Comparison of ENCODE assay signal across 20 cellular contexts in genomic region chr18:63363951-63364350, GRCh38. TPM values are rescaled to one million over a fixed set of nuclear protein-coding genes. Genes with fewer than 3 reads are reported as not detected.
DNase-seq lines count a peak whose midpoint lies in the region; ATAC-seq and FAIRE-seq lines count a peak whose summit lies in the region.
"Had no signal": no experiment of that assay in that cellular context is flagged by ENCODE, and none has a peak within 500 bp of the region (broad histone marks: within the 10 kb centered on the region; RNA-seq: fewer than 3 reads in every experiment).

No MANE protein-coding gene starts in this region.

- H3K27me3 Mint-ChIP-seq in activated CD4-positive, alpha-beta T cell treated with anti-CD3 and anti-CD28 coated beads, Interleukin-2, amount 10 ng/mL, durations not matched to agents 7 days and 5 days = no peaks in the 10 kb centered on the region
- no peaks in the 10 kb centered on the region for H3K27me3 Mint-ChIP-seq in effector memory CD8-positive, alpha-beta T cell
- H3K27me3 Mint-ChIP-seq: naive B cell had no signal

- peak; percentile 67 for ATAC-seq in effector memory CD8-positive, alpha-beta T cell (replicated peaks)
- ATAC-seq in HG03571 (IDR thresholded peaks at IDR 0.05; ENCODE audit: unreplicated experiment) (no peak), GM21717 (IDR thresholded peaks at IDR 0.05; ENCODE audit: unreplicated experiment) (no peak), GM18873 (IDR thresholded peaks at IDR 0.05; ENCODE audit: low FRiP score, unreplicated experiment) (no peak)
- ATAC-seq: lower lobe of right lung, SK-N-SH treated with all-trans-retinoic acid at 6 μM for 48 hours had no signal

- peak; percentile 36 for DNase-seq in activated CD8-positive, alpha-beta memory T cell treated with anti-CD3 and anti-CD28 coated beads, Interleukin-2, amount 50 U/mL, for 4 hours
- no peak for DNase-seq in activated CD8-positive, alpha-beta memory T cell treated with anti-CD3 and anti-CD28 coated beads, Interleukin-2, amount 50 U/mL, for 48 hours
- DNase-seq in GM18507 (ENCODE audit: extremely low spot score, insufficient read length, low read depth) = no peak
- peak; percentile 64 for DNase-seq in activated CD4-positive, alpha-beta T cell treated with anti-CD3 and anti-CD28 coated beads, Interleukin-2, amount 10 ng/mL, durations not matched to agents 7 days and 5 days
- DNase-seq in effector memory CD8-positive, alpha-beta T cell = peak; percentile 58 to 70 (median 60)
- DNase-seq: GDM1, Karpas-422, lower lobe of right lung, naive B cell, NCI-H146, NCI-H510A, OCI-M1, retina had no signal

- CTCF ChIA-PET in activated CD4-positive, alpha-beta T cell treated with anti-CD3 and anti-CD28 coated beads, Interleukin-2, amount 10 ng/mL, durations not matched to agents 7 days and 5 days (lab: Charles Lee) = interaction anchor here (0.7 to 1.1 kb wide), 2 partner anchors 9 to 31 kb away, joined by 3 read pairs; no protein-coding TSS in a partner anchor

- H3K36me3 Mint-ChIP-seq in activated CD4-positive, alpha-beta T cell treated with anti-CD3 and anti-CD28 coated beads, Interleukin-2, amount 10 ng/mL, durations not matched to agents 7 days and 5 days (ENCODE audit: low read depth) = peaks cover 40% of the 10 kb centered on the region
- peaks cover 25% of the 10 kb centered on the region for H3K36me3 Mint-ChIP-seq in effector memory CD8-positive, alpha-beta T cell (ENCODE audit: insufficient read depth)

- peak overlapping the region; percentile 1 for H3K4me3 Mint-ChIP-seq in activated CD4-positive, alpha-beta T cell treated with anti-CD3 and anti-CD28 coated beads, Interleukin-2, amount 10 ng/mL, durations not matched to agents 7 days and 5 days
- H3K4me3 Mint-ChIP-seq in effector memory CD8-positive, alpha-beta T cell = no peak overlapping the region

- peak overlapping the region; percentile 1 for H3K27ac Mint-ChIP-seq in activated CD4-positive, alpha-beta T cell treated with anti-CD3 and anti-CD28 coated beads, Interleukin-2, amount 10 ng/mL, durations not matched to agents 7 days and 5 days
- no peak overlapping the region for H3K27ac Mint-ChIP-seq in effector memory CD8-positive, alpha-beta T cell
- H3K27ac Mint-ChIP-seq: activated T-helper 2 cell treated with anti-CD3 and anti-CD28 coated beads, Interferon-gamma antibody, Interleukin-2, Interleukin-4, amounts not matched to agents 10 μg/mL and 5 μg/mL and 100 μg/mL, durations not matched to agents 14 hours and 24 hours and 36 hours had no signal

- FAIRE-seq in GM18507 (lab: Jason Lieb, UNC) = peak; percentile 71
- FAIRE-seq: A204.1, frontal cortex had no signal

- H3K9me3 Mint-ChIP-seq in activated CD4-positive, alpha-beta T cell treated with anti-CD3 and anti-CD28 coated beads, Interleukin-2, amount 10 ng/mL, durations not matched to agents 7 days and 5 days = peaks cover 3% of the 10 kb centered on the region
- H3K9me3 Mint-ChIP-seq in effector memory CD8-positive, alpha-beta T cell = peaks cover 0 to 2% of the 10 kb centered on the region in 2 donors

- H3K4me1 Mint-ChIP-seq in activated CD4-positive, alpha-beta T cell treated with anti-CD3 and anti-CD28 coated beads, Interleukin-2, amount 10 ng/mL, durations not matched to agents 7 days and 5 days = peaks cover 48% of the 10 kb centered on the region
- H3K4me1 Mint-ChIP-seq in effector memory CD8-positive, alpha-beta T cell (ENCODE audit: low read depth in 2 of 2) = peaks cover 33 to 42% of the 10 kb centered on the region in 2 donors

- POLR2A ChIA-PET in activated CD4-positive, alpha-beta T cell treated with anti-CD3 and anti-CD28 coated beads, Interleukin-2, amount 10 ng/mL, durations not matched to agents 7 days and 5 days (lab: Charles Lee) = interaction anchor here (0.6 kb wide), 1 partner anchor 32 kb away, joined by 3 read pairs; no protein-coding TSS in a partner anchor

RNA-seq across cellular contexts. Expression of gene KDSR, which starts 3.1 kb away (rescaled TPM):
- 10 to 100 TPM; 56.1 to 56.6 TPM for total RNA-seq in activated CD4-positive, alpha-beta T cell treated with anti-CD3 and anti-CD28 coated beads, Interleukin-2, amount 10 ng/mL, durations not matched to agents 7 days and 5 days

RNA-seq across cellular contexts. Expression of gene BCL2, which starts 44.4 kb away (rescaled TPM):
- 100 to 1,000 TPM; 113 to 119 TPM for total RNA-seq in activated CD4-positive, alpha-beta T cell treated with anti-CD3 and anti-CD28 coated beads, Interleukin-2, amount 10 ng/mL, durations not matched to agents 7 days and 5 days

RNA-seq across cellular contexts. Expression of gene VPS4B, which starts 58.3 kb away (rescaled TPM):
- total RNA-seq in activated CD4-positive, alpha-beta T cell treated with anti-CD3 and anti-CD28 coated beads, Interleukin-2, amount 10 ng/mL, durations not matched to agents 7 days and 5 days = 10 to 100 TPM; 69.9 to 84.7 TPM

Comparison
In these comparisons a context has a peak if more than half of its experiments do, and no peak if none do; other contexts are left out.
1. DNase-seq: peak in activated CD8-positive, alpha-beta memory T cell treated with anti-CD3 and anti-CD28 coated beads, Interleukin-2, amount 50 U/mL, for 4 hours (single experiment), activated CD4-positive, alpha-beta T cell treated with anti-CD3 and anti-CD28 coated beads, Interleukin-2, amount 10 ng/mL, durations not matched to agents 7 days and 5 days (single experiment) and effector memory CD8-positive, alpha-beta T cell (3 of 3); none in activated CD8-positive, alpha-beta memory T cell treated with anti-CD3 and anti-CD28 coated beads, Interleukin-2, amount 50 U/mL, for 48 hours (single experiment) and GM18507 (single experiment).